1 cellular context compared by ENCODE assay signal in the genomic region with DNA sequence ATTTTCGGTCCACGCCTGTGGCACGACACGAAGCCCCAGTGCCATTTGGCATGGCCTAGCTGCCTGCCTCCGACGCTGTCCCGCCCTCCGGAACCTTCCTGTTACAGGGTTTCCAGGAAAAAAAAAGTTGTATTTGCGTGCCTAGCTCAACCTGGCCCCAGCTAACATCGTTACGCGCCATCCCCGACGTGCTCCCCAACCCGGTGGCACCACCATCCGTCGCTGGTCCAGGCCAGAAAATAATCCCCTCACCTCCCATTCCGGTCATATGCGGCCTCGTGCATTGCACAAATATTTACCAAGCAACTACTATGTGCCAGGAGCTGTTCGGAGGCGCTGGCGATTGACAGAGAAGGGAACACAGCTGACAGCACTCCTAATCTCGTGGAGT.
TF ChIP-seq lines count a peak whose summit lies in the region.

No MANE protein-coding gene starts in this region.

TF ChIP-seq in HepG2, 621 proteins besides CTCF, POLR2A, EP300 and RAD21 (continued from another document):
- TF ChIP-seq ZNF644 (CRISPR knock-in tag; IDR thresholded peaks at IDR 0.05; ENCODE audit: low read depth) (no peak), ZBTB40 (IDR thresholded peaks at IDR 0.05) (no peak), ZBTB40 (CRISPR knock-in tag; IDR thresholded peaks at IDR 0.05) (no peak), ZBTB33 (CRISPR knock-in tag; IDR thresholded peaks at IDR 0.05) (peak; percentile 72; the same call in 1 of the 2 replicates), ZFP90 (CRISPR knock-in tag; IDR thresholded peaks at IDR 0.05; ENCODE audit: borderline replicate concordance) (no peak), FOXO1 (CRISPR knock-in tag; IDR thresholded peaks at IDR 0.05) (no peak), HDAC2 (CRISPR knock-in tag; IDR thresholded peaks at IDR 0.05) (no peak), HIC2 (CRISPR knock-in tag; IDR thresholded peaks at IDR 0.05; ENCODE audit: low read depth) (no peak), ZNF569 (CRISPR knock-in tag; IDR thresholded peaks at IDR 0.05; ENCODE audit: borderline replicate concordance) (no peak), JUND (CRISPR knock-in tag; IDR thresholded peaks at IDR 0.05) (no peak), NR2F1 (CRISPR knock-in tag; IDR thresholded peaks at IDR 0.05) (no peak), MATR3 (CRISPR knock-in tag; IDR thresholded peaks at IDR 0.05) (no peak), ZKSCAN1 (IDR thresholded peaks at IDR 0.05; ENCODE audit: low read length) (peak; percentile 89), GLMP (CRISPR knock-in tag; IDR thresholded peaks at IDR 0.05; ENCODE audit: borderline replicate concordance) (no peak), ZBTB38 (CRISPR knock-in tag; IDR thresholded peaks at IDR 0.05) (peak; percentile 99), ZNF619 (CRISPR knock-in tag; IDR thresholded peaks at IDR 0.05) (no peak), ARID3A (IDR thresholded peaks at IDR 0.05; ENCODE audit: low read depth, low read length) (no peak), ZFP91 (CRISPR knock-in tag; IDR thresholded peaks at IDR 0.05; ENCODE audit: borderline replicate concordance) (peak; percentile 94; the same call in 1 of the 2 replicates), CBX5 (CRISPR knock-in tag; IDR thresholded peaks at IDR 0.05; ENCODE audit: borderline replicate concordance) (no peak), ZNF235 (CRISPR knock-in tag; IDR thresholded peaks at IDR 0.05; ENCODE audit: borderline replicate concordance) (no peak), ZNF350 (CRISPR knock-in tag; IDR thresholded peaks at IDR 0.05; ENCODE audit: borderline replicate concordance, low read depth) (no peak), TMF1 (CRISPR knock-in tag; IDR thresholded peaks at IDR 0.05; ENCODE audit: low read depth) (0 out of 2 replicates have a peak, but pooled peaks have one; percentile 12), ZFP41 (CRISPR knock-in tag; IDR thresholded peaks at IDR 0.05; ENCODE audit: borderline replicate concordance) (0 out of 2 replicates have a peak, but pooled peaks have one; percentile 42), TARDBP (CRISPR knock-in tag; IDR thresholded peaks at IDR 0.05) (0 out of 2 replicates have a peak, but pooled peaks have one; percentile 32), CHD2 (IDR thresholded peaks at IDR 0.05; ENCODE audit: low read depth, low read length) (no peak), ATF6 (CRISPR knock-in tag; conservative IDR thresholded peaks at IDR 0.05) (no peak), SRY (CRISPR knock-in tag; IDR thresholded peaks at IDR 0.05) (no peak), REPIN1 (CRISPR knock-in tag; IDR thresholded peaks at IDR 0.05; ENCODE audit: borderline replicate concordance, low read depth) (no peak), ZNF207 (IDR thresholded peaks at IDR 0.05; ENCODE audit: borderline replicate concordance) (no peak), KDM1A (CRISPR knock-in tag; IDR thresholded peaks at IDR 0.05) (no peak), PITX1 (CRISPR knock-in tag; IDR thresholded peaks at IDR 0.05) (no peak)
- TF ChIP-seq, protein P1, sequence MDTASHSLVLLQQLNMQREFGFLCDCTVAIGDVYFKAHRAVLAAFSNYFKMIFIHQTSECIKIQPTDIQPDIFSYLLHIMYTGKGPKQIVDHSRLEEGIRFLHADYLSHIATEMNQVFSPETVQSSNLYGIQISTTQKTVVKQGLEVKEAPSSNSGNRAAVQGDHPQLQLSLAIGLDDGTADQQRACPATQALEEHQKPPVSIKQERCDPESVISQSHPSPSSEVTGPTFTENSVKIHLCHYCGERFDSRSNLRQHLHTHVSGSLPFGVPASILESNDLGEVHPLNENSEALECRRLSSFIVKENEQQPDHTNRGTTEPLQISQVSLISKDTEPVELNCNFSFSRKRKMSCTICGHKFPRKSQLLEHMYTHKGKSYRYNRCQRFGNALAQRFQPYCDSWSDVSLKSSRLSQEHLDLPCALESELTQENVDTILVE (CRISPR knock-in tag; IDR thresholded peaks at IDR 0.05): no peak
TF ChIP-seq in HepG2: peak in this region for 14.
